Comparison of ENCODE assay signal across 15 cellular contexts in genomic region chr22:28560005-28560742, GRCh38.
DNase-seq lines count a peak whose midpoint lies in the region; FAIRE-seq and TF ChIP-seq lines count a peak whose summit lies in the region.
"Had no signal": no experiment of that assay in that cellular context is flagged by ENCODE, and none has a peak within 500 bp of the region (broad histone marks: within the 10 kb centered on the region; RNA-seq: fewer than 3 reads in every experiment).

No MANE protein-coding gene starts in this region.

- H2BK15ac ChIP-seq in mesenchymal stem cell (ENCODE audit: low read depth, poor library complexity, severe bottlenecking) = no peak overlapping the region

- H3K27me3 ChIP-seq in mesenchymal stem cell (ENCODE audit: control insufficient read depth in 1 of 2, insufficient read depth in 1 of 2, low read length in 2 of 2) = no peaks in the 10 kb centered on the region

- no peak overlapping the region for H3K18ac ChIP-seq in mesenchymal stem cell (ENCODE audit: low read depth in 1 of 2, low read length in 2 of 2)

- H3K14ac ChIP-seq in mesenchymal stem cell (ENCODE audit: low read length in 2 of 2) = no peak overlapping the region

- H3K4me3 ChIP-seq in NB4 (ENCODE audit: low read depth, low read length) = no peak overlapping the region
- H3K4me3 ChIP-seq in mesenchymal stem cell (ENCODE audit: insufficient read depth in 1 of 2, low read depth in 1 of 2, low read length in 2 of 2) = no peak overlapping the region

- no peak overlapping the region for H2BK120ac ChIP-seq in mesenchymal stem cell (ENCODE audit: low read depth, low read length)

- H3K9me3 Mint-ChIP-seq in chondrocyte (ENCODE audit: low read depth) = peaks cover 5% of the 10 kb centered on the region
- no peaks in the 10 kb centered on the region for H3K9me3 Mint-ChIP-seq in activated naive CD8-positive, alpha-beta T cell treated with anti-CD3 and anti-CD28 coated beads for 36 hours

- no peak overlapping the region for H3K23ac ChIP-seq in mesenchymal stem cell (ENCODE audit: low read length in 2 of 2)

- H3K4ac ChIP-seq in mesenchymal stem cell (ENCODE audit: low read depth in 1 of 2, low read length in 2 of 2) = no peak overlapping the region

- H3K4me2 ChIP-seq in mesenchymal stem cell (ENCODE audit: low read length, poor library complexity, severe bottlenecking) = no peak overlapping the region

- H3K27ac Mint-ChIP-seq in chondrocyte (ENCODE audit: unreplicated experiment) = peak overlapping the region; percentile 2
- H3K27ac Mint-ChIP-seq in activated naive CD8-positive, alpha-beta T cell treated with anti-CD3 and anti-CD28 coated beads for 36 hours = no peak overlapping the region
- H3K27ac Mint-ChIP-seq: nephron had no signal

- peaks cover 3% of the 10 kb centered on the region for H3K79me1 ChIP-seq in mesenchymal stem cell (replicated peaks; ENCODE audit: low read length, poor library complexity, severe bottlenecking)

- FAIRE-seq in D721Med (lab: Jason Lieb, UNC) = no peak

- H3K4me1 Mint-ChIP-seq in chondrocyte (ENCODE audit: low read depth) = peaks cover 8% of the 10 kb centered on the region
- no peaks in the 10 kb centered on the region for H3K4me1 Mint-ChIP-seq in activated naive CD8-positive, alpha-beta T cell treated with anti-CD3 and anti-CD28 coated beads for 36 hours
- H3K4me1 Mint-ChIP-seq: nephron had no signal

- no peak overlapping the region for H2AK5ac ChIP-seq in mesenchymal stem cell (ENCODE audit: low read length, severe bottlenecking)

- H2AFZ ChIP-seq in mesenchymal stem cell (ENCODE audit: low read depth, low read length) = no peak overlapping the region

- H3K9me3 ChIP-seq in mesenchymal stem cell (ENCODE audit: control insufficient read depth, low read length) = no peaks in the 10 kb centered on the region

- H4K91ac ChIP-seq in mesenchymal stem cell (ENCODE audit: low read length) = no peak overlapping the region

- no peak overlapping the region for H3K4me3 Mint-ChIP-seq in chondrocyte (ENCODE audit: unreplicated experiment)
- no peak overlapping the region for H3K4me3 Mint-ChIP-seq in activated naive CD8-positive, alpha-beta T cell treated with anti-CD3 and anti-CD28 coated beads for 36 hours
- H3K4me3 Mint-ChIP-seq: nephron had no signal

- TF ChIP-seq POLR2A in NB4 (IDR thresholded peaks at IDR 0.05; ENCODE audit: extremely low read depth, insufficient read length) = no peak

- 71% methylated on average over 2 of the region's 2 CpGs for WGBS in mesenchymal stem cell

- no peaks in the 10 kb centered on the region for H3K36me3 Mint-ChIP-seq in chondrocyte (ENCODE audit: low read depth)
- no peaks in the 10 kb centered on the region for H3K36me3 Mint-ChIP-seq in activated naive CD8-positive, alpha-beta T cell treated with anti-CD3 and anti-CD28 coated beads for 36 hours

- H3K9ac ChIP-seq in mesenchymal stem cell (ENCODE audit: low read length) = no peak overlapping the region

- no peak overlapping the region for H2BK12ac ChIP-seq in mesenchymal stem cell (ENCODE audit: low read length in 2 of 2)

- H3K36me3 ChIP-seq in mesenchymal stem cell (ENCODE audit: control insufficient read depth in 1 of 2, insufficient read depth in 2 of 2, low read depth in 1 of 2, low read length in 2 of 2) = no peaks in the 10 kb centered on the region

- no peak for TF ChIP-seq CTCF in NB4 (IDR thresholded peaks at IDR 0.05; ENCODE audit: low read depth, low read length)
- no peak for TF ChIP-seq CTCF in chondrocyte (IDR thresholded peaks at IDR 0.05)
- TF ChIP-seq CTCF in D721Med (IDR thresholded peaks at IDR 0.05; ENCODE audit: insufficient read depth, missing control alignments) = no peak

- no peak overlapping the region for H3K27ac ChIP-seq in mesenchymal stem cell (ENCODE audit: low read length, poor library complexity, severe bottlenecking)

- no peak overlapping the region for H4K8ac ChIP-seq in mesenchymal stem cell (ENCODE audit: low read length)

- H3K27me3 Mint-ChIP-seq in chondrocyte (ENCODE audit: low read depth) = no peaks in the 10 kb centered on the region
- peaks cover 31% of the 10 kb centered on the region for H3K27me3 Mint-ChIP-seq in activated naive CD8-positive, alpha-beta T cell treated with anti-CD3 and anti-CD28 coated beads for 36 hours

- no peaks in the 10 kb centered on the region for H3K4me1 ChIP-seq in mesenchymal stem cell (ENCODE audit: control insufficient read depth, insufficient read depth, low read depth, low read length)

- no peak overlapping the region for H2BK5ac ChIP-seq in mesenchymal stem cell (ENCODE audit: low read depth, low read length, poor library complexity, severe bottlenecking)

- DNase-seq in EL (peak; percentile 70), NB4 (ENCODE audit: low read depth) (peak; percentile 9), chondrocyte (ENCODE audit: low spot score) (no peak), mesenchymal stem cell (peak; percentile 81), pons (ENCODE audit: low spot score) (no peak), D721Med (ENCODE audit: insufficient read length, low spot score) (no peak), NCI-H526 treated with DMSO at 0.1 percent for 48 hours (lab: John Stamatoyannopoulos, UW) (no peak)
- DNase-seq in activated naive CD8-positive, alpha-beta T cell treated with anti-CD3 and anti-CD28 coated beads for 36 hours = no peak
- DNase-seq: activated CD4-positive, alpha-beta T cell treated with anti-CD3 and anti-CD28 coated beads, Interleukin-2, amount 50 U/mL, for 1 hour; activated naive CD4-positive, alpha-beta T cell treated with Interleukin-2 at 50 U/mL for 16 hours; DMS53; NCI-H1092; NCI-H524 treated with DMSO at 0.1 percent for 48 hours; stimulated activated CD8-positive, alpha-beta memory T cell treated with anti-CD3 and anti-CD28 coated beads, Interleukin-4, amount 100 ng/mL, for 48 hours had no signal

Comparison
In these comparisons a context has a peak if more than half of its experiments do, and no peak if none do; other contexts are left out.
1. DNase-seq: peak in EL (single experiment), NB4 (single experiment) and mesenchymal stem cell (single experiment); none in chondrocyte (single experiment), pons (single experiment), activated naive CD8-positive, alpha-beta T cell treated with anti-CD3 and anti-CD28 coated beads for 36 hours (single experiment), D721Med (single experiment) and NCI-H526 treated with DMSO at 0.1 percent for 48 hours (single experiment).